19 cellular contexts compared by ENCODE assay signal in the genomic region with DNA sequence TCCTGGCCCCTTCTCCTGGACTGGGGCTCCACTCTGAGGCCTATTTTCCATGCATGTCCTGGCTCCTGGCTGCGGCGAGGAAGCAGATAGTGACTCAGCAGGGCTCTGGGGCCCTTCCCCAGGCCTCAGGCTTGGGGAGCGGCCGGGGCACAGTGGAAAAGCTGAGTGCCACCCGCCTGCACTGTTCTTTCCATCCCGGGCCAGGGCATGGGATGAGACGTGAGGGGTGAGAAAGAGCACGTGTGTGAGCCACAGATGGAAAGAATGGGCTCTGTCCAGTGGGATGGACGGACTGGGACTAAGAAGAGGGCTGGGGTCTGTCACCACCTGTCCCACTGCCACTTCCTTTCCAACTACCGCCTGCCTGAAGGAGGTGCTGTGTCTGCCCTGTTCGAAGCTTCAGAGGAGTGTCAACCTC. TPM values are rescaled to one million over a fixed set of nuclear protein-coding genes. Genes with fewer than 3 reads are reported as not detected.
DNase-seq lines count a peak whose midpoint lies in the region; FAIRE-seq and TF ChIP-seq lines count a peak whose summit lies in the region.
"Had no signal": no experiment of that assay in that cellular context is flagged by ENCODE, and none has a peak within 500 bp of the region (broad histone marks: within the 10 kb centered on the region; RNA-seq: fewer than 3 reads in every experiment).

No MANE protein-coding gene starts in this region.

- H3K4me3 Mint-ChIP-seq in chondrocyte (ENCODE audit: unreplicated experiment) = no peak overlapping the region
- no peak overlapping the region for H3K4me3 Mint-ChIP-seq in neural crest cell
- H3K4me3 Mint-ChIP-seq: activated CD4-positive, alpha-beta memory T cell treated with anti-CD3 and anti-CD28 coated beads, Interleukin-2, amount 10 ng/mL, durations not matched to agents 7 days and 5 days; activated T-helper 17 cell treated with anti-CD3 and anti-CD28 coated beads, Interleukin-2, amount 50 U/mL, for 72 hours; stimulated activated naive CD8-positive, alpha-beta T cell treated with anti-CD3 and anti-CD28 coated beads, Interleukin-15, Interleukin-2, amounts not matched to agents 100 ng/mL and 50 ng/mL, for 24 hours had no signal

- TF ChIP-seq POLR2A in tibial nerve (IDR thresholded peaks at IDR 0.05) = no peak

- H3K36me3 Mint-ChIP-seq in chondrocyte (ENCODE audit: low read depth) (no peaks in the 10 kb centered on the region), neural crest cell (ENCODE audit: low read depth) (no peaks in the 10 kb centered on the region)

- no peaks in the 10 kb centered on the region for H3K36me3 ChIP-seq in tibial nerve
- H3K36me3 ChIP-seq: vagina had no signal

- DNase-seq in Daoy (ENCODE audit: low read depth) (peak; percentile 55), M059J (ENCODE audit: low read depth) (peak; percentile 76), chondrocyte (ENCODE audit: low spot score) (peak; percentile 50), neural crest cell (ENCODE audit: low read depth, low spot score) (no peak), DMS 273 (lab: John Stamatoyannopoulos, UW; ENCODE audit: unreplicated experiment) (no peak), NCI-H524 (lab: John Stamatoyannopoulos, UW) (no peak), tibial nerve (ENCODE audit: low spot score in 2 of 2) (no peak), HTR-8/SVneo (ENCODE audit: insufficient read length, low spot score) (no peak)
- DNase-seq: activated CD4-positive, alpha-beta memory T cell treated with anti-CD3 and anti-CD28 coated beads, Interleukin-2, amount 10 ng/mL, durations not matched to agents 7 days and 5 days; anterior cingulate cortex; Kasumi-1; left cardiac atrium; NCI-H187 treated with DMSO at 0.1 percent for 48 hours; NCI-H526 had no signal

- H3K4me1 Mint-ChIP-seq in chondrocyte (ENCODE audit: low read depth) (peaks cover 7% of the 10 kb centered on the region), neural crest cell (peaks cover 5% of the 10 kb centered on the region)
- H3K4me1 Mint-ChIP-seq: activated T-helper 17 cell treated with anti-CD3 and anti-CD28 coated beads, Interleukin-2, amount 50 U/mL, for 72 hours had no signal

- no peaks in the 10 kb centered on the region for H3K9me3 Mint-ChIP-seq in chondrocyte (ENCODE audit: low read depth)
- H3K9me3 Mint-ChIP-seq in neural crest cell = no peaks in the 10 kb centered on the region
- H3K9me3 Mint-ChIP-seq: activated CD4-positive, alpha-beta memory T cell treated with anti-CD3 and anti-CD28 coated beads, Interleukin-2, amount 10 ng/mL, durations not matched to agents 7 days and 5 days; activated T-helper 17 cell treated with anti-CD3 and anti-CD28 coated beads, Interleukin-2, amount 50 U/mL, for 72 hours; stimulated activated naive CD8-positive, alpha-beta T cell treated with anti-CD3 and anti-CD28 coated beads, Interleukin-15, Interleukin-2, amounts not matched to agents 100 ng/mL and 50 ng/mL, for 24 hours had no signal

- TF ChIP-seq CTCF in chondrocyte (IDR thresholded peaks at IDR 0.05) (no peak), neural crest cell (conservative IDR thresholded peaks at IDR 0.05) (no peak), tibial nerve (IDR thresholded peaks at IDR 0.05) (no peak)

- no peaks in the 10 kb centered on the region for H3K27me3 ChIP-seq in tibial nerve
- H3K27me3 ChIP-seq: hepatocyte, vagina had no signal

- FAIRE-seq in HTR-8/SVneo (lab: Jason Lieb, UNC) = no peak
- FAIRE-seq: D721Med had no signal

- H3K27ac ChIP-seq in tibial nerve = no peak overlapping the region
- H3K27ac ChIP-seq: vagina had no signal

- H3K4me1 ChIP-seq in tibial nerve = peaks cover 0 to 15% (median 5%) of the 10 kb centered on the region in 4 donors

- no peak overlapping the region for H3K27ac Mint-ChIP-seq in chondrocyte (ENCODE audit: unreplicated experiment)
- H3K27ac Mint-ChIP-seq in neural crest cell (ENCODE audit: unreplicated experiment) = peak overlapping the region; percentile 4
- H3K27ac Mint-ChIP-seq: activated CD4-positive, alpha-beta memory T cell treated with anti-CD3 and anti-CD28 coated beads, Interleukin-2, amount 10 ng/mL, durations not matched to agents 7 days and 5 days; activated T-helper 17 cell treated with anti-CD3 and anti-CD28 coated beads, Interleukin-2, amount 50 U/mL, for 72 hours; stimulated activated naive CD8-positive, alpha-beta T cell treated with anti-CD3 and anti-CD28 coated beads, Interleukin-15, Interleukin-2, amounts not matched to agents 100 ng/mL and 50 ng/mL, for 24 hours had no signal

- WGBS in tibial nerve, 2 donors = 64 to 81% methylated on average over 11 of the region's 11 CpGs

- H3K27me3 Mint-ChIP-seq in chondrocyte (ENCODE audit: low read depth) (peaks cover 2% of the 10 kb centered on the region), neural crest cell (ENCODE audit: low read depth) (no peaks in the 10 kb centered on the region)
- H3K27me3 Mint-ChIP-seq: activated CD4-positive, alpha-beta memory T cell treated with anti-CD3 and anti-CD28 coated beads, Interleukin-2, amount 10 ng/mL, durations not matched to agents 7 days and 5 days had no signal

- H3K4me3 ChIP-seq in tibial nerve = no peak overlapping the region
- H3K4me3 ChIP-seq: hepatocyte, vagina had no signal

- no peak for TF ChIP-seq EP300 in tibial nerve (IDR thresholded peaks at IDR 0.05)

- H3K9me3 ChIP-seq in tibial nerve = no peaks in the 10 kb centered on the region
- H3K9me3 ChIP-seq: vagina had no signal

RNA-seq across cellular contexts. Expression of a gene that starts 12.8 kb away (rescaled TPM):
- total RNA-seq in Daoy (2014; rRNA removed; shearing (Covaris generic)) = 4.1 and 4.2 TPM in 2 replicates
- 7.2 and 11.8 TPM in 2 replicates for total RNA-seq in M059J (2014; rRNA removed; shearing (Covaris generic))
- total RNA-seq in chondrocyte = 0.37 to 1.2 TPM in 2 of 3 replicates, not detected in the other
- 0.98 and 1.2 TPM in 2 replicates for total RNA-seq in neural crest cell
- total RNA-seq in tibial nerve = 10 to 100 TPM in 1 of 4 donors, 1 to 10 TPM in 3; 3.9 to 11.4 (median 7.2) TPM

RNA-seq across cellular contexts. Expression of a gene that starts 35.5 kb away (rescaled TPM):
- total RNA-seq in Daoy (2014; rRNA removed; shearing (Covaris generic)) = 25.1 and 32.0 TPM in 2 replicates
- total RNA-seq in M059J (2014; rRNA removed; shearing (Covaris generic)) = 24.0 and 32.7 TPM in 2 replicates
- total RNA-seq in chondrocyte (11.5 to 15.2 TPM (median 12.0 TPM) in 3 replicates), neural crest cell (30.4 and 34.6 TPM in 2 replicates), tibial nerve (10 to 100 TPM; 17.2 to 30.6 (median 20.7) TPM)

Comparison
In these comparisons a context has a peak if more than half of its experiments do, and no peak if none do; other contexts are left out.
1. DNase-seq: peak in Daoy (single experiment), M059J (single experiment) and chondrocyte (single experiment); none in neural crest cell (single experiment), DMS 273 (single experiment), NCI-H524 (0 of 2), tibial nerve (0 of 2) and HTR-8/SVneo (single experiment).